ENCODE assay signal across 29 cellular contexts in genomic region chr11:75921808-75922207, GRCh38.
"Had no signal": no experiment of that assay in that cellular context is flagged by ENCODE, and none has a peak within 500 bp of the region (broad histone marks: within the 10 kb centered on the region; RNA-seq: fewer than 3 reads in every experiment).

No MANE protein-coding gene starts in this region.

- H3K27me3 ChIP-seq: adrenal gland had no signal

- H3K36me3 ChIP-seq: adrenal gland had no signal

- FAIRE-seq: TTC549 had no signal

- H3K27me3 Mint-ChIP-seq: activated CD4-positive, alpha-beta memory T cell treated with anti-CD3 and anti-CD28 coated beads, Interleukin-2, amount 10 ng/mL, durations not matched to agents 7 days and 5 days; activated CD4-positive, alpha-beta T cell treated with anti-CD3 and anti-CD28 coated beads for 36 hours; activated naive CD8-positive, alpha-beta T cell treated with anti-CD3 and anti-CD28 coated beads, Interleukin-2, amount 10 ng/mL, durations not matched to agents 7 days and 5 days; T-cell had no signal

- H3K9me3 Mint-ChIP-seq: activated CD4-positive, alpha-beta memory T cell treated with anti-CD3 and anti-CD28 coated beads, Interleukin-2, amount 10 ng/mL, durations not matched to agents 7 days and 5 days; activated naive CD8-positive, alpha-beta T cell treated with anti-CD3 and anti-CD28 coated beads, Interleukin-2, amount 10 ng/mL, durations not matched to agents 7 days and 5 days; activated T-helper 2 cell treated with anti-CD3 and anti-CD28 coated beads, Interferon-gamma antibody, Interleukin-2, Interleukin-4, amounts not matched to agents 10 μg/mL and 5 μg/mL and 100 μg/mL, durations not matched to agents 14 hours and 24 hours and 36 hours; T-cell had no signal

- DNase-seq: activated CD4-positive, alpha-beta memory T cell treated with anti-CD3 and anti-CD28 coated beads, Interleukin-2, amount 10 ng/mL, durations not matched to agents 7 days and 5 days; activated CD4-positive, alpha-beta T cell treated with anti-CD3 and anti-CD28 coated beads for 36 hours; activated CD4-positive, alpha-beta T cell treated with anti-CD3 and anti-CD28 coated beads, Interleukin-2, amount 50 U/mL, for 1 hour; activated CD4-positive, CD25-positive, alpha-beta regulatory T cell; activated naive CD4-positive, alpha-beta T cell treated with anti-CD3 and anti-CD28 coated beads, Interleukin-2, amount 50 U/mL, for 16 hours; activated naive CD8-positive, alpha-beta T cell treated with anti-CD3 and anti-CD28 coated beads, Interleukin-2, amount 10 ng/mL, durations not matched to agents 7 days and 5 days; activated T-cell treated with anti-CD3 and anti-CD28 coated beads for 4 hours; activated T-cell treated with anti-CD3 and anti-CD28 coated beads, Interleukin-2, amount 50 U/mL, for 48 hours; adrenal gland; anterior cingulate cortex; NCI-H1048; NCI-H146; NCI-H187 treated with DMSO at 0.1 percent for 48 hours; NCI-H2081 treated with DMSO at 0.1 percent for 48 hours; NCI-H345; NCI-H510A; NCI-H526 treated with DMSO at 0.1 percent for 48 hours; NCI-H82; NK-92 treated with Interleukin-12 subunit alpha and Interleukin-12 subunit beta, amount 100 ng/mL, for 24 hours; OCI-M1; RPMI8226; T-cell; T-helper 2 cell; T1000 had no signal

- H3K4me3 Mint-ChIP-seq: activated CD4-positive, alpha-beta memory T cell treated with anti-CD3 and anti-CD28 coated beads, Interleukin-2, amount 10 ng/mL, durations not matched to agents 7 days and 5 days; activated CD4-positive, alpha-beta T cell treated with anti-CD3 and anti-CD28 coated beads for 36 hours; activated naive CD8-positive, alpha-beta T cell treated with anti-CD3 and anti-CD28 coated beads, Interleukin-2, amount 10 ng/mL, durations not matched to agents 7 days and 5 days; T-cell had no signal

- H3K4me3 ChIP-seq: adrenal gland, SK-N-MC had no signal

- H3K27ac ChIP-seq: adrenal gland, SK-N-MC had no signal

- ATAC-seq: activated CD4-positive, alpha-beta T cell treated with anti-CD3 and anti-CD28 coated beads for 36 hours; Panc1; Right ventricle myocardium inferior; T-cell had no signal

- H3K27ac Mint-ChIP-seq: activated CD4-positive, alpha-beta memory T cell treated with anti-CD3 and anti-CD28 coated beads, Interleukin-2, amount 10 ng/mL, durations not matched to agents 7 days and 5 days; activated CD4-positive, alpha-beta T cell treated with anti-CD3 and anti-CD28 coated beads for 36 hours; activated naive CD8-positive, alpha-beta T cell treated with anti-CD3 and anti-CD28 coated beads, Interleukin-2, amount 10 ng/mL, durations not matched to agents 7 days and 5 days; activated T-helper 2 cell treated with anti-CD3 and anti-CD28 coated beads, Interferon-gamma antibody, Interleukin-2, Interleukin-4, amounts not matched to agents 10 μg/mL and 5 μg/mL and 100 μg/mL, durations not matched to agents 14 hours and 24 hours and 36 hours; T-cell had no signal

- H3K9me3 ChIP-seq: adrenal gland had no signal
